Comparison of ENCODE assay signal across 8 cellular contexts in the genomic region with DNA sequence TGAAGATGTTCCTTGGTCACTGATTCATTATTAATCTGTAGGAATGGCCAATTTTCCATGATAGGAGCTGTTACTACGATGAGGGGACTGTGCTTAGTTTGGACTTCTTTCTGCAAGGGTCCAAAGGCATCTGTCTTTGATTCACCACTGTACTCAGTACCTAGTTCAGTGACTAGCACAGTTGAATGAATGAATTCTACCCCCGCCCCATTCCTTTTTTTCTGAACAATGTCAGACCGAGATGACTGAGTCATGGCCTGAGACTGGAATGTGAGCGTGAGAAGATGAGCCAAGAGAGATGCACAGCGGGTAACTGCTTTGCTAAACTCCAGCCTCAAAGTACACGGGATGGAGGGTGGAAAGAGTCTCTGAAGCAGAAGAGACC. TPM values are rescaled to one million over a fixed set of nuclear protein-coding genes. Genes with fewer than 3 reads are reported as not detected.
A peak's percentile ranks its signal among the peaks of the same experiment; 100 is the strongest.
DNase-seq lines count a peak whose midpoint lies in the region; ATAC-seq, FAIRE-seq and TF ChIP-seq lines count a peak whose summit lies in the region.

No MANE protein-coding gene starts in this region.

- DNase-seq in DND-41 (no peak), M059J (ENCODE audit: low read depth) (peak; percentile 82), K562 (ENCODE audit: extremely low read depth in 1 of 4, low spot score in 3 of 4) (no peak), neural progenitor cell (ENCODE audit: low spot score) (no peak), midbrain (lab: John Stamatoyannopoulos, UW) (no peak), ascending aorta (ENCODE audit: low spot score in 2 of 2) (no peak), GM10266 (ENCODE audit: extremely low spot score) (no peak)

- peak overlapping the region; percentile 97 for H3K4me3 Mint-ChIP-seq in neural progenitor cell

- in situ Hi-C loops in K562 (cut with MboI) = no loop called here

- H4K20me1 ChIP-seq in DND-41 (ENCODE audit: insufficient read depth, low read length) = peaks cover 40% of the 10 kb centered on the region
- H4K20me1 ChIP-seq in K562 (replicated peaks; ENCODE audit: control insufficient read depth, insufficient read depth, low read length) = peaks cover 40% of the 10 kb centered on the region
- peaks cover 41% of the 10 kb centered on the region for H4K20me1 ChIP-seq in neural progenitor cell (ENCODE audit: low read depth)

- H3K79me2 ChIP-seq in DND-41 (ENCODE audit: insufficient read depth, low read length) (peaks cover 47% of the 10 kb centered on the region), K562 (ENCODE audit: control insufficient read depth, insufficient read depth, low read length) (peaks cover 47% of the 10 kb centered on the region), neural progenitor cell (ENCODE audit: low read depth) (peaks cover 47% of the 10 kb centered on the region)

- H3K36me3 Mint-ChIP-seq in neural progenitor cell = peaks cover 34% of the 10 kb centered on the region

- CTCF ChIA-PET in K562 (lab: Yijun Ruan, JAX; ENCODE audit: low intra/inter-chr PET ratio) = interaction anchor here (0.9 to 2.6 kb wide), 2 partner anchors 11 to 18 kb away, joined by 4 to 72 read pairs; no protein-coding TSS in a partner anchor

- peaks cover 11% of the 10 kb centered on the region for H3K9me1 ChIP-seq in K562 (ENCODE audit: control insufficient read depth, insufficient read depth, low read length)

- H3K9me3 ChIP-seq in DND-41 (ENCODE audit: insufficient read depth, low read length, severe bottlenecking) = no peaks in the 10 kb centered on the region
- no peaks in the 10 kb centered on the region for H3K9me3 ChIP-seq in K562 (replicated peaks; ENCODE audit: control insufficient read depth, insufficient read depth, low read depth, low read length)
- no peaks in the 10 kb centered on the region for H3K9me3 ChIP-seq in neural progenitor cell (ENCODE audit: low read depth)
- no peaks in the 10 kb centered on the region for H3K9me3 ChIP-seq in ascending aorta

- H3K4me1 Mint-ChIP-seq in neural progenitor cell = peaks cover 13% of the 10 kb centered on the region

- H3F3A ChIP-seq in neural progenitor cell (ENCODE audit: low read depth) = peaks cover 4% of the 10 kb centered on the region

- peaks cover 2% of the 10 kb centered on the region for H3K27me3 Mint-ChIP-seq in neural progenitor cell (ENCODE audit: insufficient read depth, low read depth)

- TF ChIP-seq EP300 in K562 (IDR thresholded peaks at IDR 0.05; ENCODE audit: low read length) = no peak

- intact Hi-C loops in K562 (cut with micrococcal nuclease) = loop anchor here (5.0 kb wide), 1 partner anchor 37 kb away; a partner anchor contains a TSS
- intact Hi-C loops in ascending aorta (cut with DNase I) = loop anchor here (1.0 to 10.0 kb wide), 3 partner anchors 11 to 401 kb away; a partner anchor contains a TSS

- WGBS in K562 (ENCODE audit: insufficient coverage, low coverage, missing lambda C conversion rate) = 40% methylated on average over 6 of the region's 6 CpGs

- no peaks in the 10 kb centered on the region for H3K9me3 Mint-ChIP-seq in neural progenitor cell

- no peak for TF ChIP-seq POLR2A in K562 (conservative IDR thresholded peaks at IDR 0.05)

- H3K9ac ChIP-seq in DND-41 (ENCODE audit: low read depth, low read length) (no peak overlapping the region; the same call in 1 of the 2 replicates), K562 (ENCODE audit: insufficient read depth in 1 of 2, low read depth in 2 of 2, low read length in 2 of 2) (no peak overlapping the region), neural progenitor cell (no peak overlapping the region)

- peak overlapping the region; percentile 97 for H3K27ac Mint-ChIP-seq in neural progenitor cell

- POLR2A ChIA-PET in K562 (lab: Yijun Ruan, JAX) = interaction anchor here (0.5 to 5.6 kb wide), 17 partner anchors 10 to 680 kb away, joined by 3 to 130 read pairs (median 4); a partner anchor contains a TSS

- peak; percentile 6; the same call in 1 of the 3 replicates for ATAC-seq in DND-41 (ENCODE audit: insufficient read depth, low read depth)
- no peak for ATAC-seq in K562
- ATAC-seq in GM18502 (IDR thresholded peaks at IDR 0.05; ENCODE audit: poor library complexity, unreplicated experiment) = no peak

- H2AFZ ChIP-seq in DND-41 (ENCODE audit: low read depth, low read length) (peak overlapping the region; percentile 91), K562 (ENCODE audit: low read depth, low read length) (peak overlapping the region; percentile 89), neural progenitor cell (replicated peaks) (peak overlapping the region; percentile 70)

- no TSS peak for BruUV-seq in K562 (replicated peaks; lab: Mats Ljungman, UMichigan)

- H3K27ac ChIP-seq in DND-41 (ENCODE audit: low read length) (peak overlapping the region; percentile 30; the same call in 1 of the 2 replicates), K562 (ENCODE audit: extremely low read depth, low read depth, low read length) (no peak overlapping the region; the same call in 2 of the 3 replicates), neural progenitor cell (no peak overlapping the region), ascending aorta (no peak overlapping the region)

- H3K36me3 ChIP-seq in DND-41 (ENCODE audit: insufficient read depth, low read length) = peaks cover 45% of the 10 kb centered on the region
- peaks cover 43% of the 10 kb centered on the region for H3K36me3 ChIP-seq in K562 (ENCODE audit: control insufficient read depth, insufficient read depth, low read length)
- H3K36me3 ChIP-seq in neural progenitor cell = no peaks in the 10 kb centered on the region
- H3K36me3 ChIP-seq in ascending aorta = peaks cover 24 to 29% of the 10 kb centered on the region in 2 donors

- H3K27me3 ChIP-seq in DND-41 (ENCODE audit: insufficient read depth, low read length, poor library complexity) (peaks cover 6% of the 10 kb centered on the region), K562 (ENCODE audit: control insufficient read depth in 2 of 2, insufficient read depth in 2 of 2, low read length in 2 of 2) (no peaks in the 10 kb centered on the region), neural progenitor cell (no peaks in the 10 kb centered on the region), ascending aorta (no peaks in the 10 kb centered on the region)

- peaks cover 44% of the 10 kb centered on the region for H3K4me1 ChIP-seq in DND-41 (ENCODE audit: insufficient read depth, low read length)
- peaks cover 20 to 25% of the 10 kb centered on the region in 2 experiments; a peak in 4 of 5 replicates for H3K4me1 ChIP-seq in K562 (replicated peaks in 1 of 2; ENCODE audit: control insufficient read depth in 2 of 2, insufficient read depth in 2 of 2, low read length in 2 of 2)
- H3K4me1 ChIP-seq in neural progenitor cell = peaks cover 18% of the 10 kb centered on the region
- H3K4me1 ChIP-seq in ascending aorta = no peaks in the 10 kb centered on the region

- no peak for FAIRE-seq in K562 (lab: Jason Lieb, UNC)

- H3K4me3 ChIP-seq in DND-41 (ENCODE audit: low read depth in 1 of 2, low read length in 2 of 2) (peak overlapping the region in 1 of 2 experiments; percentile 80; a peak in 2 of 4 replicates), K562 (no peak overlapping the region), neural progenitor cell (no peak overlapping the region), ascending aorta (no peak overlapping the region)

- no peak; a peak in 1 of 4 replicates for TF ChIP-seq RAD21 in K562 (CRISPR knock-in tag; conservative IDR thresholded peaks at IDR 0.05 in 1 of 2, IDR thresholded peaks at IDR 0.05 in 1 of 2)

- H3K4me2 ChIP-seq in DND-41 (ENCODE audit: insufficient read depth, low read length) (peak overlapping the region; percentile 91; the same call in 1 of the 2 replicates), K562 (ENCODE audit: insufficient read depth, low read length) (peak overlapping the region; percentile 97; the same call in 1 of the 2 replicates), neural progenitor cell (no peak overlapping the region)

- TF ChIP-seq CTCF in DND-41 (IDR thresholded peaks at IDR 0.05; ENCODE audit: borderline replicate concordance, extremely low read depth, low read length, poor library complexity, severe bottlenecking) = no peak
- TF ChIP-seq CTCF in K562 (IDR thresholded peaks at IDR 0.05 in 2 of 3, conservative IDR thresholded peaks at IDR 0.05 in 1 of 3; ENCODE audit: insufficient read depth in 2 of 3, low read depth in 1 of 3, low read length in 3 of 3) = no peak
- no peak for TF ChIP-seq CTCF in neural progenitor cell (IDR thresholded peaks at IDR 0.05)
- no peak for TF ChIP-seq CTCF in ascending aorta (IDR thresholded peaks at IDR 0.05)
- no peak for TF ChIP-seq CTCF in GM10266 (IDR thresholded peaks at IDR 0.05; ENCODE audit: control insufficient read depth, insufficient read depth, low read depth, missing control alignments)

RNA-seq across cellular contexts. Expression of a gene that starts 0.4 kb away (rescaled TPM):
- 6.1 and 24.9 TPM in 2 replicates for total RNA-seq in M059J (2014; rRNA removed; shearing (Covaris generic))
- total RNA-seq in K562 (2011; cell fraction: chromatin; rRNA removed; ENCODE audit: low replicate concordance) = 199 and 404 TPM in 2 replicates
- 262 and 289 TPM in 2 replicates for total RNA-seq in K562 (2011; cell fraction: nucleolus; rRNA removed)
- 279 and 385 TPM in 2 replicates for total RNA-seq in K562 (2011; cell fraction: nucleoplasm; rRNA removed)
- total RNA-seq in K562 (2014; rRNA removed) = 57.7 and 72.7 TPM in 2 replicates
- 66.3 and 73.6 TPM in 2 replicates for total RNA-seq in K562 (2014; rRNA removed; fragmentation: Illumina TruSeq; extraction: Trizol)
- total RNA-seq in K562 (2015; rRNA removed; fragmentation: Illumina TruSeq; extraction: Trizol) = 69.9 and 74.3 TPM in 2 replicates
- 106 and 112 TPM in 2 replicates for total RNA-seq in K562 (2021)
- polyA plus RNA-seq in K562 (2011; rRNA removed) = 38.8 and 50.3 TPM in 2 replicates
- polyA plus RNA-seq in K562 (2011; cell fraction: cytosol; rRNA removed) = 46.3 and 48.3 TPM in 2 replicates
- polyA plus RNA-seq in K562 (2011; cell fraction: nucleus; rRNA removed) = 168 and 245 TPM in 2 replicates
- polyA plus RNA-seq in K562 (2012) = 55.7 and 78.9 TPM in 2 replicates
- 32.6 and 39.0 TPM in 2 replicates for polyA plus RNA-seq in K562 (2014; fragmentation: Illumina TruSeq; extraction: Trizol)
- polyA plus RNA-seq in K562 (2014; fragmentation: Nextera tagmentation; extraction: Ambion mirVana) = 10 to 100 TPM; 29.8 to 35.9 TPM
- 72.2 and 73.2 TPM in 2 replicates for polyA plus RNA-seq in K562 (2014; rRNA removed)
- 318 and 400 TPM in 2 replicates for polyA minus RNA-seq in K562 (2011; rRNA and poly(A)+ RNA removed)
- 171 and 228 TPM in 2 replicates for polyA minus RNA-seq in K562 (2011; cell fraction: cytosol; rRNA and poly(A)+ RNA removed)
- 155 and 182 TPM in 2 replicates for polyA minus RNA-seq in K562 (2011; cell fraction: nucleus; rRNA and poly(A)+ RNA removed)
- total RNA-seq in neural progenitor cell (ENCODE audit: low replicate concordance) = 8.0 and 12.8 TPM in 2 replicates
- 129 TPM for total RNA-seq in ascending aorta

RNA-seq across cellular contexts. Expression of a gene that starts 37.1 kb away (rescaled TPM):
- 30.5 and 35.9 TPM in 2 replicates for total RNA-seq in M059J (2014; rRNA removed; shearing (Covaris generic))
- 43.1 and 99.4 TPM in 2 replicates for total RNA-seq in K562 (2011; cell fraction: chromatin; rRNA removed; ENCODE audit: low replicate concordance)
- 19.2 and 27.8 TPM in 2 replicates for total RNA-seq in K562 (2011; cell fraction: nucleolus; rRNA removed)
- 47.1 and 72.9 TPM in 2 replicates for total RNA-seq in K562 (2011; cell fraction: nucleoplasm; rRNA removed)
- total RNA-seq in K562 (2014; rRNA removed) (11.6 and 14.7 TPM in 2 replicates), K562 (2014; rRNA removed; fragmentation: Illumina TruSeq; extraction: Trizol) (18.5 and 21.2 TPM in 2 replicates), K562 (2015; rRNA removed; fragmentation: Illumina TruSeq; extraction: Trizol) (17.7 and 18.6 TPM in 2 replicates), K562 (2021) (21.7 and 23.8 TPM in 2 replicates), neural progenitor cell (ENCODE audit: low replicate concordance) (27.3 and 39.1 TPM in 2 replicates), ascending aorta (19.4 TPM)
- polyA plus RNA-seq in K562 (2011; rRNA removed) (12.5 and 13.6 TPM in 2 replicates), K562 (2014; fragmentation: Illumina TruSeq; extraction: Trizol) (21.1 and 25.6 TPM in 2 replicates), K562 (2014; fragmentation: Nextera tagmentation; extraction: Ambion mirVana) (1 to 10 TPM; 4.3 to 6.0 TPM), K562 (2014; rRNA removed) (11.3 and 11.7 TPM in 2 replicates)
- 5.0 and 7.1 TPM in 2 replicates for polyA plus RNA-seq in K562 (2011; cell fraction: cytosol; rRNA removed)
- polyA plus RNA-seq in K562 (2011; cell fraction: nucleus; rRNA removed) = 29.2 and 35.6 TPM in 2 replicates
- polyA plus RNA-seq in K562 (2012) = 14.6 and 16.4 TPM in 2 replicates
- polyA minus RNA-seq in K562 (2011; rRNA and poly(A)+ RNA removed) = 33.0 and 33.6 TPM in 2 replicates
- 14.9 and 19.5 TPM in 2 replicates for polyA minus RNA-seq in K562 (2011; cell fraction: cytosol; rRNA and poly(A)+ RNA removed)
- 28.1 and 41.1 TPM in 2 replicates for polyA minus RNA-seq in K562 (2011; cell fraction: nucleus; rRNA and poly(A)+ RNA removed)
